8 cellular contexts compared by ENCODE assay signal in the genomic region with DNA sequence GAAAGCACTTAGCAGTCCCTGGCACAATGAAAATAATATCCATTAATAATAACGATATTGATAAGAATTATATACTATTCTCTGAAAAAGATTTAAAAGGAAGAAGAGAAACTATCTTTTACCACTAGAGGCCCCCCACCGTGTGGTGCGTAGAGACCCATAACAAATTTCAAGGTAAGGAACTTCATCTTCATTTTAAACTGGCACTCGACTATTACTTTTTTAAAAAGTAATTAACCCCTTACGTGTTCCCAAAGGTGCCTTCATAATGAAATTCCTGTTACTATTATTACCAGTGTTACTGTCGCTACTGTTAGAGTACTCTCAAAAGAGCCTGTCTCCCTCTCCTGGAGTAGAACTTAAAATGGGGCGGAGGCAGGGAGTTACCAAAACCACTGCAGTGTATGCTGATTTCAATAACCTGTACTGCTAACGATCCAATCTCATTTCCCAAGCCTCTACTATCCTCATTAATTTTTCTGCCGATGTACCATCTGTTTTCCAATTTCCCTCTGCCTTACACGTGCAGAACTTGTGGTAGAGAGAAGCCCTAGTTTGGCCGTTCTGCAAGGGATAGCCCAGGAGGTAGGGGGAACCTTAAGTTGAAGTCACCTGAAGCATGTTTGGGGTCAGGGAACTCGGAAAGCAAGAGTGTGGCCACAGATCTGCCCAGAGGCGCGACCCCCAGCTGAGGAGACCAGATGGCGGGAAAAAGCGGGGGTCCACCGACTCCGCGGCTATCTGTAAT. TPM values are rescaled to one million over a fixed set of nuclear protein-coding genes. Genes with fewer than 3 reads are reported as not detected.
DNase-seq lines count a peak whose midpoint lies in the region; ATAC-seq, FAIRE-seq and TF ChIP-seq lines count a peak whose summit lies in the region.

No MANE protein-coding gene starts in this region.

- CTCF ChIA-PET in K562 (lab: Yijun Ruan, JAX; ENCODE audit: low intra/inter-chr PET ratio) = interaction anchor here (0.5 kb wide), 1 partner anchor 64 kb away, joined by 3 read pairs; no protein-coding TSS in a partner anchor

- H3K9me3 ChIP-seq in MM.1S (replicated peaks; ENCODE audit: insufficient read depth, low read length) (no peaks in the 10 kb centered on the region), K562 (replicated peaks; ENCODE audit: control insufficient read depth, insufficient read depth, low read depth, low read length) (no peaks in the 10 kb centered on the region)

- POLR2A ChIA-PET in K562 (lab: Yijun Ruan, JAX) = interaction anchor here (0.7 to 1.5 kb wide), 5 partner anchors 11 to 184 kb away, joined by 3 to 7 read pairs (median 3); no protein-coding TSS in a partner anchor

- TF ChIP-seq CTCF in C4-2B (conservative IDR thresholded peaks at IDR 0.05) = peak; percentile 32
- TF ChIP-seq CTCF in MM.1S (IDR thresholded peaks at IDR 0.05; ENCODE audit: low read length) = peak; percentile 41
- peak; percentile 40 to 48 (median 45); a peak in 5 of 6 replicates for TF ChIP-seq CTCF in K562 (IDR thresholded peaks at IDR 0.05 in 2 of 3, conservative IDR thresholded peaks at IDR 0.05 in 1 of 3; ENCODE audit: insufficient read depth in 2 of 3, low read depth in 1 of 3, low read length in 3 of 3)

- TF ChIP-seq RAD21 in K562 (CRISPR knock-in tag; conservative IDR thresholded peaks at IDR 0.05 in 1 of 2, IDR thresholded peaks at IDR 0.05 in 1 of 2) = peak; percentile 45 to 53

- H3F3A ChIP-seq in MM.1S (ENCODE audit: insufficient read depth, low read length) = peaks cover 5% of the 10 kb centered on the region; the same call in 1 of the 2 replicates

- no peaks in the 10 kb centered on the region for H3K9me2 ChIP-seq in MM.1S (replicated peaks; ENCODE audit: insufficient read depth, low read length)

- peak; percentile 83 for FAIRE-seq in K562 (lab: Jason Lieb, UNC)

- H4K20me1 ChIP-seq in MM.1S (ENCODE audit: insufficient read depth, low read length) (no peaks in the 10 kb centered on the region; the same call in 1 of the 2 replicates), K562 (replicated peaks; ENCODE audit: control insufficient read depth, insufficient read depth, low read length) (no peaks in the 10 kb centered on the region)

- DNase-seq in MM.1S (peak; percentile 18), K562 (ENCODE audit: extremely low read depth in 1 of 4, low spot score in 3 of 4) (peak; percentile 8 to 54 (median 20)), left lobe of liver (ENCODE audit: low spot score) (no peak)
- no peak for DNase-seq in stimulated activated CD4-positive, alpha-beta T cell treated with anti-CD3 and anti-CD28 coated beads, Interleukin-12 subunit alpha, Interleukin-12 subunit beta, amount 100 ng/mL, for 4 hours

- H3K9me1 ChIP-seq in K562 (ENCODE audit: control insufficient read depth, insufficient read depth, low read length) = no peaks in the 10 kb centered on the region

- H3K4me2 ChIP-seq in MM.1S (ENCODE audit: low read depth, low read length) (peak overlapping the region; percentile 88), K562 (ENCODE audit: insufficient read depth, low read length) (peak overlapping the region; percentile 95)

- H3K79me2 ChIP-seq in MM.1S (ENCODE audit: low read length) = peaks cover 33% of the 10 kb centered on the region
- H3K79me2 ChIP-seq in K562 (ENCODE audit: control insufficient read depth, insufficient read depth, low read length) = peaks cover 59% of the 10 kb centered on the region

- H3K4me1 ChIP-seq in MM.1S (ENCODE audit: low read length) (peaks cover 6% of the 10 kb centered on the region; the same call in 1 of the 2 replicates), K562 (replicated peaks in 1 of 2; ENCODE audit: control insufficient read depth in 2 of 2, insufficient read depth in 2 of 2, low read length in 2 of 2) (peaks cover 9 to 21% of the 10 kb centered on the region in 2 experiments; a peak in 3 of 5 replicates), urinary bladder (ENCODE audit: insufficient read depth) (no peaks in the 10 kb centered on the region)

- H2AFZ ChIP-seq in MM.1S (ENCODE audit: low read length) (peak overlapping the region; percentile 88), K562 (ENCODE audit: low read depth, low read length) (peak overlapping the region; percentile 96)

- in situ Hi-C loops in K562 (cut with MboI) = no loop called here

- 2% methylated on average over 17 of the region's 19 CpGs for WGBS in K562 (ENCODE audit: insufficient coverage, low coverage, missing lambda C conversion rate)
- 8% methylated on average over 19 of the region's 19 CpGs for WGBS in urinary bladder

- no peak for TF ChIP-seq POLR2A in K562 (conservative IDR thresholded peaks at IDR 0.05)

- H3K36me3 ChIP-seq in MM.1S (replicated peaks; ENCODE audit: insufficient read depth, low read length) (no peaks in the 10 kb centered on the region), K562 (ENCODE audit: control insufficient read depth, insufficient read depth, low read length) (peaks cover 6% of the 10 kb centered on the region; the same call in 2 of the 3 replicates), urinary bladder (ENCODE audit: insufficient read depth) (no peaks in the 10 kb centered on the region)

- intact Hi-C loops in K562 (cut with micrococcal nuclease) = loop anchor here (2.0 to 5.0 kb wide), 3 partner anchors 23 to 195 kb away; partner anchors contain the start of gene RAP2C

- H3K4me3 ChIP-seq in MM.1S (ENCODE audit: low read length) (peak overlapping the region; percentile 85), K562 (peak overlapping the region; percentile 95), urinary bladder (ENCODE audit: low read depth, low read length) (peak overlapping the region; percentile 55)

- peak overlapping the region; percentile 89 for H3K27ac ChIP-seq in C4-2B
- H3K27ac ChIP-seq in MM.1S (ENCODE audit: low read length) = peak overlapping the region; percentile 80; the same call in 1 of the 2 replicates
- peak overlapping the region; percentile 89 for H3K27ac ChIP-seq in K562 (ENCODE audit: extremely low read depth, low read depth, low read length)
- no peak overlapping the region for H3K27ac ChIP-seq in urinary bladder (ENCODE audit: low read depth)

- ATAC-seq in GM19372 (IDR thresholded peaks at IDR 0.05; ENCODE audit: low read depth, unreplicated experiment) = peak; percentile 2
- peak; percentile 25 for ATAC-seq in K562
- ATAC-seq in left lobe of liver = peak; percentile 21
- no peak for ATAC-seq in GM18498 (IDR thresholded peaks at IDR 0.05; ENCODE audit: unreplicated experiment)

- no peaks in the 10 kb centered on the region for H3K27me3 ChIP-seq in MM.1S (replicated peaks; ENCODE audit: insufficient read depth, low read length)
- H3K27me3 ChIP-seq in K562 (ENCODE audit: control insufficient read depth in 2 of 2, insufficient read depth in 2 of 2, low read length in 2 of 2) = no peaks in the 10 kb centered on the region

- TSS peak; percentile 63 for BruUV-seq in K562 (replicated peaks; lab: Mats Ljungman, UMichigan)

- H3K9ac ChIP-seq in MM.1S (ENCODE audit: low read length) (peak overlapping the region; percentile 71; the same call in 1 of the 2 replicates), K562 (ENCODE audit: insufficient read depth in 1 of 2, low read depth in 2 of 2, low read length in 2 of 2) (peak overlapping the region; percentile 87 to 98)

- TF ChIP-seq EP300 in K562 (IDR thresholded peaks at IDR 0.05; ENCODE audit: low read length) = no peak

TF ChIP-seq in K562, 482 proteins besides CTCF, POLR2A, EP300 and RAD21 (continues in another document):
- TF ChIP-seq NCOA6 (IDR thresholded peaks at IDR 0.05) (peak; percentile 16; the same call in 1 of the 2 replicates), TSC22D4 (tag; IDR thresholded peaks at IDR 0.05) (no peak), TEAD4 (IDR thresholded peaks at IDR 0.05; ENCODE audit: low read length) (peak; percentile 24; the same call in 1 of the 2 replicates), TEAD4 (CRISPR knock-in tag; IDR thresholded peaks at IDR 0.05; ENCODE audit: borderline replicate concordance) (no peak)
- TF ChIP-seq, protein P1, sequence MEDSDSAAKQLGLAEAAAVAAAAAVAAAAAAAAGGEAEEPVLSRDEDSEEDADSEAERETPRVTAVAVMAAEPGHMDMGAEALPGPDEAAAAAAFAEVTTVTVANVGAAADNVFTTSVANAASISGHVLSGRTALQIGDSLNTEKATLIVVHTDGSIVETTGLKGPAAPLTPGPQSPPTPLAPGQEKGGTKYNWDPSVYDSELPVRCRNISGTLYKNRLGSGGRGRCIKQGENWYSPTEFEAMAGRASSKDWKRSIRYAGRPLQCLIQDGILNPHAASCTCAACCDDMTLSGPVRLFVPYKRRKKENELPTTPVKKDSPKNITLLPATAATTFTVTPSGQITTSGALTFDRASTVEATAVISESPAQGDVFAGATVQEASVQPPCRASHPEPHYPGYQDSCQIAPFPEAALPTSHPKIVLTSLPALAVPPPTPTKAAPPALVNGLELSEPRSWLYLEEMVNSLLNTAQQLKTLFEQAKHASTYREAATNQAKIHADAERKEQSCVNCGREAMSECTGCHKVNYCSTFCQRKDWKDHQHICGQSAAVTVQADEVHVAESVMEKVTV (CRISPR knock-in tag; IDR thresholded peaks at IDR 0.05) = peak; percentile 32; the same call in 1 of the 2 replicates

RNA-seq across cellular contexts. Expression of gene STK26, which starts 0.8 kb away (rescaled TPM):
- total RNA-seq in K562 (2011; cell fraction: chromatin; rRNA removed; ENCODE audit: low replicate concordance) = 7.1 and 28.5 TPM in 2 replicates
- total RNA-seq in K562 (2011; cell fraction: nucleolus; rRNA removed) = 4.2 and 6.4 TPM in 2 replicates
- total RNA-seq in K562 (2011; cell fraction: nucleoplasm; rRNA removed) = 8.8 and 15.3 TPM in 2 replicates
- total RNA-seq in K562 (2014; rRNA removed) = 40.8 and 43.4 TPM in 2 replicates
- total RNA-seq in K562 (2014; rRNA removed; fragmentation: Illumina TruSeq; extraction: Trizol) = 72.9 and 82.8 TPM in 2 replicates
- 66.8 and 72.3 TPM in 2 replicates for total RNA-seq in K562 (2015; rRNA removed; fragmentation: Illumina TruSeq; extraction: Trizol)
- total RNA-seq in K562 (2021) = 50.1 and 50.7 TPM in 2 replicates
- polyA plus RNA-seq in K562 (2011; rRNA removed) = 29.4 and 50.9 TPM in 2 replicates
- 6.9 and 10.6 TPM in 2 replicates for polyA plus RNA-seq in K562 (2011; cell fraction: cytosol; rRNA removed)
- polyA plus RNA-seq in K562 (2011; cell fraction: nucleus; rRNA removed) = 17.8 and 22.4 TPM in 2 replicates
- polyA plus RNA-seq in K562 (2012) = 31.4 and 44.2 TPM in 2 replicates
- 53.0 and 64.7 TPM in 2 replicates for polyA plus RNA-seq in K562 (2014; fragmentation: Illumina TruSeq; extraction: Trizol)
- polyA plus RNA-seq in K562 (2014; fragmentation: Nextera tagmentation; extraction: Ambion mirVana) = 10 to 100 TPM; 28.1 to 29.3 TPM
- polyA plus RNA-seq in K562 (2014; rRNA removed) = 38.6 and 39.5 TPM in 2 replicates
- polyA minus RNA-seq in K562 (2011; rRNA and poly(A)+ RNA removed) = 33.6 and 42.1 TPM in 2 replicates
- polyA minus RNA-seq in K562 (2011; cell fraction: cytosol; rRNA and poly(A)+ RNA removed) = 18.1 and 24.6 TPM in 2 replicates
- polyA minus RNA-seq in K562 (2011; cell fraction: nucleus; rRNA and poly(A)+ RNA removed) = 11.6 and 13.8 TPM in 2 replicates
- total RNA-seq in left lobe of liver = 3.2 TPM
- 26.3 TPM for total RNA-seq in urinary bladder
- polyA plus RNA-seq in urinary bladder = 16.3 TPM

Comparison
In these comparisons a context has a peak if more than half of its experiments do, and no peak if none do; other contexts are left out.
1. DNase-seq: peak in MM.1S (single experiment) and K562 (4 of 4); none in left lobe of liver (single experiment) and stimulated activated CD4-positive, alpha-beta T cell treated with anti-CD3 and anti-CD28 coated beads, Interleukin-12 subunit alpha, Interleukin-12 subunit beta, amount 100 ng/mL, for 4 hours (single experiment).
2. Peak in every context shown above with its lines, with median percentiles within 50 percentile points of each other: CTCF ChIP-seq and H3K4me3 ChIP-seq.